In the genomic region with DNA sequence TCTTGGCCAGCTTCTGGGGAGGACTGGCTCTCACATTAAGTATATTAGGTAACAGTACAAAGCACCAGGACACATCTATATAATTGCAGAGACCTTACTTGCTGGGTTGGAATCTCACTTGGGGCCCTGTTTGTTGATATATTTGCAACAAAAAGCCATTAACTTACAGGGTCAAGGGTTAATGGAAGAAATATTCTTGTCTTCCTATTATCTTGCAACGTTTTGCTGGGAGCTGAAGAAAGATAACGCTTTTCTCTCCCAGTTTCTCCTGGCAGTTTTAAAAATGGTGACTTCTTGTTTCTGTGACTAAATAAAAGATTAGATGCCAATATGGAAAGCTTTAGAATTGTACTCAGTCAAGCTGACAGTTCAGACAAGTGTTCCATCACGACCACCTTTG, we compare ENCODE assay signal across 6 cellular contexts.
"Had no signal": no experiment of that assay in that cellular context is flagged by ENCODE, and none has a peak within 500 bp of the region (broad histone marks: within the 10 kb centered on the region; RNA-seq: fewer than 3 reads in every experiment).

No MANE protein-coding gene starts in this region.

- DNase-seq: H9, HCEC 1CT, IMR-90 had no signal

- H3K9me3 Mint-ChIP-seq: GM23338, H9 had no signal

- ATAC-seq: GM23338, K562 had no signal

- H3K27ac Mint-ChIP-seq: GM23338, H9 had no signal

- H2AFZ ChIP-seq: GM23338 had no signal

- H3K4me3 ChIP-seq: GM23338, K562 had no signal

- H3K4me3 Mint-ChIP-seq: GM23338, H9 had no signal

- H3K4me2 ChIP-seq: GM23338 had no signal

- H3K27ac ChIP-seq: HL-60 had no signal
